In genomic region chr1:228463009-228463558, GRCh38 we compare ENCODE assay signal across 10 cellular contexts. TPM values are rescaled to one million over a fixed set of nuclear protein-coding genes. Genes with fewer than 3 reads are reported as not detected.
DNase-seq lines count a peak whose midpoint lies in the region; ATAC-seq and TF ChIP-seq lines count a peak whose summit lies in the region.
"Had no signal": no experiment of that assay in that cellular context is flagged by ENCODE, and none has a peak within 500 bp of the region (broad histone marks: within the 10 kb centered on the region; RNA-seq: fewer than 3 reads in every experiment).

No MANE protein-coding gene starts in this region.

- peaks cover 1% of the 10 kb centered on the region for H3K27me3 Mint-ChIP-seq in activated CD8-positive, alpha-beta T cell treated with anti-CD3 and anti-CD28 coated beads for 36 hours

- H2BK15ac ChIP-seq in mesenchymal stem cell (ENCODE audit: low read depth, poor library complexity, severe bottlenecking) = no peak overlapping the region

- H2AK5ac ChIP-seq in mesenchymal stem cell (ENCODE audit: low read length, severe bottlenecking) = no peak overlapping the region

- peak overlapping the region; percentile 91 for H3K27ac Mint-ChIP-seq in activated CD8-positive, alpha-beta T cell treated with anti-CD3 and anti-CD28 coated beads for 36 hours

- POLR2A ChIA-PET in A673 (lab: Charles Lee; ENCODE audit: low non-redundant PET) = no interaction called here
- POLR2A ChIA-PET in activated CD8-positive, alpha-beta T cell treated with anti-CD3 and anti-CD28 coated beads for 36 hours (lab: Charles Lee) = interaction anchor here (0.9 to 3.2 kb wide), 7 partner anchors 10 to 295 kb away, joined by 3 to 21 read pairs (median 3); partner anchors contain the start of gene TRIM11

- H3K36me3 ChIP-seq in A673 (ENCODE audit: insufficient read depth, low read length, poor library complexity, severe bottlenecking) (no peaks in the 10 kb centered on the region), mesenchymal stem cell (ENCODE audit: control insufficient read depth in 1 of 2, insufficient read depth in 2 of 2, low read depth in 1 of 2, low read length in 2 of 2) (no peaks in the 10 kb centered on the region), testis (ENCODE audit: low read depth, missing control alignments) (no peaks in the 10 kb centered on the region)

- H3K4me3 Mint-ChIP-seq in activated CD8-positive, alpha-beta T cell treated with anti-CD3 and anti-CD28 coated beads for 36 hours = peak overlapping the region; percentile 89

- no peak overlapping the region for H2AFZ ChIP-seq in mesenchymal stem cell (ENCODE audit: low read depth, low read length)

- H3K27me3 ChIP-seq in A673 (replicated peaks; ENCODE audit: insufficient read depth, low read depth, low read length, poor library complexity) = peaks cover 79% of the 10 kb centered on the region
- H3K27me3 ChIP-seq in mesenchymal stem cell (ENCODE audit: control insufficient read depth in 1 of 2, insufficient read depth in 1 of 2, low read length in 2 of 2) = peaks cover 69 to 70% of the 10 kb centered on the region in 2 experiments
- H3K27me3 ChIP-seq in testis = no peaks in the 10 kb centered on the region

- H3K9me3 Mint-ChIP-seq in activated CD8-positive, alpha-beta T cell treated with anti-CD3 and anti-CD28 coated beads for 36 hours = no peaks in the 10 kb centered on the region

- no peak overlapping the region for H4K91ac ChIP-seq in mesenchymal stem cell (ENCODE audit: low read length)

- CTCF ChIA-PET in A673 (lab: Charles Lee) = no interaction called here
- CTCF ChIA-PET in activated CD8-positive, alpha-beta T cell treated with anti-CD3 and anti-CD28 coated beads for 36 hours (lab: Charles Lee) = interaction anchor here (3.8 kb wide), 2 partner anchors 10 to 25 kb away, joined by 26 to 31 read pairs; partner anchors contain the start of gene RNF187

- H3K4me1 ChIP-seq in A673 (ENCODE audit: insufficient read depth, low read length, poor library complexity, severe bottlenecking) = no peaks in the 10 kb centered on the region
- H3K4me1 ChIP-seq in mesenchymal stem cell (ENCODE audit: control insufficient read depth, insufficient read depth, low read depth, low read length) = peaks cover 19% of the 10 kb centered on the region
- peaks cover 7% of the 10 kb centered on the region for H3K4me1 ChIP-seq in testis

- DNase-seq in A673 (ENCODE audit: low spot score) (no peak), GM12865 (ENCODE audit: low read depth) (no peak), mesenchymal stem cell (no peak), testis (no peak), HUDEP-2 (lab: John Stamatoyannopoulos, UW; ENCODE audit: unreplicated experiment in 76 of 76) (no peak), occipital lobe (lab: John Stamatoyannopoulos, UW) (no peak)
- peak; percentile 34 for DNase-seq in activated CD8-positive, alpha-beta T cell treated with anti-CD3 and anti-CD28 coated beads for 36 hours
- DNase-seq: KG1 had no signal

- no peak overlapping the region for H3K18ac ChIP-seq in mesenchymal stem cell (ENCODE audit: low read depth in 1 of 2, low read length in 2 of 2)

- BruUV-seq in A673 (replicated peaks; lab: Mats Ljungman, UMichigan) = no TSS peak

- H3K4me3 ChIP-seq in A673 (ENCODE audit: low read depth, low read length, poor library complexity, severe bottlenecking) (peak overlapping the region; percentile 33), GM12865 (ENCODE audit: low read depth, low read length) (peak overlapping the region; percentile 5), mesenchymal stem cell (ENCODE audit: insufficient read depth in 1 of 2, low read depth in 1 of 2, low read length in 2 of 2) (no peak overlapping the region), testis (no peak overlapping the region)

- no peak overlapping the region for H2BK5ac ChIP-seq in mesenchymal stem cell (ENCODE audit: low read depth, low read length, poor library complexity, severe bottlenecking)

- no peaks in the 10 kb centered on the region for H3K79me1 ChIP-seq in mesenchymal stem cell (replicated peaks; ENCODE audit: low read length, poor library complexity, severe bottlenecking)

- TF ChIP-seq CTCF in A673 (conservative IDR thresholded peaks at IDR 0.05; ENCODE audit: low read depth, low read length) (no peak), GM12865 (IDR thresholded peaks at IDR 0.05; ENCODE audit: insufficient read depth, low read depth, low read length, missing control alignments) (no peak), testis (IDR thresholded peaks at IDR 0.05) (no peak)
- TF ChIP-seq CTCF in activated CD8-positive, alpha-beta T cell treated with anti-CD3 and anti-CD28 coated beads for 36 hours (IDR thresholded peaks at IDR 0.05) = no peak

- WGBS in mesenchymal stem cell = 57% methylated on average over 5 of the region's 7 CpGs
- WGBS in testis, 2 donors = 48 to 55% methylated on average over 7 of the region's 7 CpGs

- H3K14ac ChIP-seq in mesenchymal stem cell (ENCODE audit: low read length in 2 of 2) = no peak overlapping the region

- no peak for TF ChIP-seq POLR2A in testis (IDR thresholded peaks at IDR 0.05)

- no peak overlapping the region for H3K4ac ChIP-seq in mesenchymal stem cell (ENCODE audit: low read depth in 1 of 2, low read length in 2 of 2)

- peaks cover 3% of the 10 kb centered on the region for H3K36me3 Mint-ChIP-seq in activated CD8-positive, alpha-beta T cell treated with anti-CD3 and anti-CD28 coated beads for 36 hours (ENCODE audit: low read depth)

- ATAC-seq in activated CD8-positive, alpha-beta T cell treated with anti-CD3 and anti-CD28 coated beads for 36 hours = no peak
- no peak for ATAC-seq in HG02840 (IDR thresholded peaks at IDR 0.05; ENCODE audit: low FRiP score, unreplicated experiment)

- H3K23ac ChIP-seq in mesenchymal stem cell (ENCODE audit: low read length in 2 of 2) = no peak overlapping the region

- H3K4me2 ChIP-seq in mesenchymal stem cell (ENCODE audit: low read length, poor library complexity, severe bottlenecking) = no peak overlapping the region

- H2BK120ac ChIP-seq in mesenchymal stem cell (ENCODE audit: low read depth, low read length) = no peak overlapping the region

- intact Hi-C loops in A673 (cut with micrococcal nuclease; ENCODE audit: unreplicated experiment) = no loop called here
- intact Hi-C loops in activated CD8-positive, alpha-beta T cell treated with anti-CD3 and anti-CD28 coated beads for 36 hours (cut with micrococcal nuclease) = loop anchor here (5.0 kb wide), 1 partner anchor 39 kb away; no protein-coding TSS in a partner anchor
- intact Hi-C loops in testis (cut with DNase I; ENCODE audit: low total_unique reads) = no loop called here

- H3K4me1 Mint-ChIP-seq in activated CD8-positive, alpha-beta T cell treated with anti-CD3 and anti-CD28 coated beads for 36 hours (ENCODE audit: low read depth) = peaks cover 40% of the 10 kb centered on the region

- H3K27ac ChIP-seq in A673 (ENCODE audit: low read depth, low read length, poor library complexity, severe bottlenecking) = no peak overlapping the region
- H3K27ac ChIP-seq in mesenchymal stem cell (ENCODE audit: low read length, poor library complexity, severe bottlenecking) = no peak overlapping the region
- no peak overlapping the region for H3K27ac ChIP-seq in testis

- no peak overlapping the region for H4K8ac ChIP-seq in mesenchymal stem cell (ENCODE audit: low read length)

- no peak overlapping the region for H2BK12ac ChIP-seq in mesenchymal stem cell (ENCODE audit: low read length in 2 of 2)

- H3K9me3 ChIP-seq in A673 (ENCODE audit: low read depth, low read length, poor library complexity, severe bottlenecking) (no peaks in the 10 kb centered on the region), mesenchymal stem cell (ENCODE audit: control insufficient read depth, low read length) (no peaks in the 10 kb centered on the region), testis (no peaks in the 10 kb centered on the region)

- H3K9ac ChIP-seq in mesenchymal stem cell (ENCODE audit: low read length) = peak overlapping the region; percentile 8

RNA-seq across cellular contexts. Expression of gene RNF187, which starts 24.1 kb away (rescaled TPM):
- total RNA-seq in A673 (2021) = 146 and 170 TPM in 2 replicates
- 100 to 1,000 TPM; 147 TPM for total RNA-seq in activated CD8-positive, alpha-beta T cell treated with anti-CD3 and anti-CD28 coated beads for 36 hours
- 68.0 TPM for polyA plus RNA-seq in mesenchymal stem cell (2013, experiment 1 of 2)
- polyA plus RNA-seq in mesenchymal stem cell (2013, experiment 2 of 2) = 67.0 TPM
- total RNA-seq in testis = 100 to 1,000 TPM in 1 of 2 donors, 10 to 100 TPM in 1; 86.8 to 109 TPM
- 49.3 TPM for polyA plus RNA-seq in testis (ENCODE audit: insufficient read depth, low read depth, low replicate concordance)
- 61.9 TPM for total RNA-seq in occipital lobe

RNA-seq across cellular contexts. Expression of gene TRIM17, which starts 46.4 kb away (rescaled TPM):
- total RNA-seq in A673 (2021) (0.54 and 0.72 TPM in 2 replicates), testis (10 to 100 TPM; 21.4 to 33.6 TPM), occipital lobe (0.78 TPM)
- total RNA-seq in activated CD8-positive, alpha-beta T cell treated with anti-CD3 and anti-CD28 coated beads for 36 hours = 1 to 10 TPM; 1.9 to 2.7 TPM
- polyA plus RNA-seq in mesenchymal stem cell (2013, experiment 1 of 2) = 1.9 TPM
- 1.7 TPM for polyA plus RNA-seq in mesenchymal stem cell (2013, experiment 2 of 2)
- 37.4 TPM for polyA plus RNA-seq in testis (ENCODE audit: insufficient read depth, low read depth, low replicate concordance)
- total RNA-seq: lung microvascular endothelial cell had no signal

RNA-seq across cellular contexts. Expression of gene TRIM11, which starts 56.4 kb away (rescaled TPM):
- total RNA-seq in A673 (2021) (41.8 and 46.6 TPM in 2 replicates), testis (10 to 100 TPM; 30.1 to 37.8 TPM), occipital lobe (10.9 TPM)
- 10 to 100 TPM; 30.7 to 32.1 TPM for total RNA-seq in activated CD8-positive, alpha-beta T cell treated with anti-CD3 and anti-CD28 coated beads for 36 hours
- 16.3 TPM for polyA plus RNA-seq in mesenchymal stem cell (2013, experiment 1 of 2)
- 15.1 TPM for polyA plus RNA-seq in mesenchymal stem cell (2013, experiment 2 of 2)
- polyA plus RNA-seq in testis (ENCODE audit: insufficient read depth, low read depth, low replicate concordance) = 19.5 TPM

Comparison
In these comparisons a context has a peak if more than half of its experiments do, and no peak if none do; other contexts are left out.
1. H3K4me3 ChIP-seq: peak in A673 (single experiment) and GM12865 (single experiment); none in mesenchymal stem cell (0 of 2) and testis (0 of 2).
2. RNA of gene TRIM17, which starts 46.4 kb away (total RNA-seq): 21.4 to 33.6 TPM in testis; 1.9 to 2.7 TPM in activated CD8-positive, alpha-beta T cell treated with anti-CD3 and anti-CD28 coated beads for 36 hours, 0.78 TPM in occipital lobe (single experiment) and 0.54 to 0.72 TPM in A673; every median in the first group is over 4 times any median in the second.